13 cellular contexts compared by ENCODE assay signal in genomic region chr15:100112061-100112420, GRCh38.
DNase-seq lines count a peak whose midpoint lies in the region; ATAC-seq and TF ChIP-seq lines count a peak whose summit lies in the region.
"Had no signal": no experiment of that assay in that cellular context is flagged by ENCODE, and none has a peak within 500 bp of the region (broad histone marks: within the 10 kb centered on the region; RNA-seq: fewer than 3 reads in every experiment).

No MANE protein-coding gene starts in this region.

- no peaks in the 10 kb centered on the region for H3K79me2 ChIP-seq in Loucy (ENCODE audit: insufficient read depth, low read length)
- H3K79me2 ChIP-seq: parathyroid adenoma had no signal

- H3K36me3 ChIP-seq in Loucy (ENCODE audit: insufficient read depth, low read length) = no peaks in the 10 kb centered on the region
- H3K36me3 ChIP-seq in ascending aorta = no peaks in the 10 kb centered on the region
- no peaks in the 10 kb centered on the region for H3K36me3 ChIP-seq in neuronal stem cell (replicated peaks in 1 of 2; ENCODE audit: control insufficient read depth in 2 of 2, insufficient read depth in 2 of 2, low read length in 2 of 2)

- H2BK12ac ChIP-seq in neuronal stem cell (ENCODE audit: low read length) = no peak overlapping the region

- H2BK5ac ChIP-seq in neuronal stem cell (ENCODE audit: low read length) = no peak overlapping the region

- TF ChIP-seq CTCF in Loucy (conservative IDR thresholded peaks at IDR 0.05; ENCODE audit: low read length) = no peak
- no peak for TF ChIP-seq CTCF in ascending aorta (IDR thresholded peaks at IDR 0.05)

- H3K79me1 ChIP-seq in neuronal stem cell (ENCODE audit: low read depth, low read length) = no peaks in the 10 kb centered on the region

- H3K14ac ChIP-seq in neuronal stem cell (ENCODE audit: low read length) = peak overlapping the region; percentile 73

- intact Hi-C loops in ascending aorta (cut with DNase I) = loop anchor here (5.0 kb wide), 3 partner anchors 70 to 185 kb away; no protein-coding TSS in a partner anchor

- peak overlapping the region; percentile 22 for H4K91ac ChIP-seq in neuronal stem cell (ENCODE audit: low read depth, low read length, poor library complexity)

- peak overlapping the region; percentile 60 for H2AK5ac ChIP-seq in neuronal stem cell (ENCODE audit: low read depth, low read length)

- H2BK15ac ChIP-seq in neuronal stem cell (ENCODE audit: low read length) = no peak overlapping the region

- H3K9me2 ChIP-seq in Loucy (replicated peaks; ENCODE audit: low read depth, low read length) = no peaks in the 10 kb centered on the region

- no CpG with 5 or more reads among the region's 5 CpGs for WGBS in neuronal stem cell (ENCODE audit: extremely low coverage in 2 of 2, insufficient read length in 2 of 2, insufficient replicate concordance in 1 of 2), 2 donors

- H3K9ac ChIP-seq in Loucy (ENCODE audit: low read depth, low read length, poor library complexity, severe bottlenecking) (peak overlapping the region; percentile 18), neuronal stem cell (ENCODE audit: low read depth, low read length, poor library complexity) (no peak overlapping the region)
- H3K9ac ChIP-seq: parathyroid adenoma had no signal

- H3K4me3 ChIP-seq in Loucy (ENCODE audit: low read length, poor library complexity, severe bottlenecking) (no peak overlapping the region), ascending aorta (peak overlapping the region in 1 of 2 donors; percentile 6), neuronal stem cell (ENCODE audit: low read length in 2 of 2) (no peak overlapping the region)
- H3K4me3 ChIP-seq: GM12878 had no signal

- H3K4ac ChIP-seq in neuronal stem cell (ENCODE audit: low read length) = no peak overlapping the region

- no peak overlapping the region for H3K18ac ChIP-seq in neuronal stem cell (ENCODE audit: low read length)

- peak overlapping the region; percentile 2 for H3K4me2 ChIP-seq in Loucy (ENCODE audit: low read depth, low read length, poor library complexity, severe bottlenecking)
- H3K4me2 ChIP-seq in neuronal stem cell (ENCODE audit: insufficient read depth, low read length, poor library complexity, severe bottlenecking) = no peak overlapping the region

- H2AFZ ChIP-seq in Loucy (ENCODE audit: low read length) (peak overlapping the region; percentile 32), neuronal stem cell (ENCODE audit: low read length) (no peak overlapping the region)
- H2AFZ ChIP-seq: parathyroid adenoma had no signal

- H3K4me1 ChIP-seq in Loucy (ENCODE audit: insufficient read depth, low read length, poor library complexity, severe bottlenecking) (peaks cover 40% of the 10 kb centered on the region), ascending aorta (peaks cover 39 to 53% of the 10 kb centered on the region in 2 donors), neuronal stem cell (ENCODE audit: control insufficient read depth in 2 of 2, insufficient read depth in 1 of 2, low read depth in 1 of 2, low read length in 2 of 2) (peaks cover 2 to 19% of the 10 kb centered on the region in 2 donors)
- H3K4me1 ChIP-seq: parathyroid adenoma had no signal

- H3F3A ChIP-seq in Loucy (ENCODE audit: low read depth) = no peaks in the 10 kb centered on the region

- ATAC-seq in HG03342 (IDR thresholded peaks at IDR 0.05; ENCODE audit: unreplicated experiment) = no peak
- no peak for ATAC-seq in HG03469 (IDR thresholded peaks at IDR 0.05; ENCODE audit: unreplicated experiment)
- ATAC-seq: GM12878 had no signal

- H3K9me3 ChIP-seq in Loucy (ENCODE audit: insufficient read depth, low read depth, low read length) (no peaks in the 10 kb centered on the region), ascending aorta (no peaks in the 10 kb centered on the region), neuronal stem cell (replicated peaks in 1 of 2; ENCODE audit: control insufficient read depth in 2 of 2, insufficient read depth in 1 of 2, low read depth in 1 of 2, low read length in 2 of 2) (no peaks in the 10 kb centered on the region)

- DNase-seq in DMS153 (lab: John Stamatoyannopoulos, UW) = peak; percentile 0
- DNase-seq in DMS153 treated with DMSO at 0.1 percent for 48 hours (lab: John Stamatoyannopoulos, UW; ENCODE audit: unreplicated experiment) = no peak
- no peak for DNase-seq in ascending aorta (ENCODE audit: low spot score in 2 of 2)
- no peak for DNase-seq in neuronal stem cell (ENCODE audit: low spot score)
- no peak for DNase-seq in NK-92 treated with Interleukin-12 subunit alpha and Interleukin-12 subunit beta, amount 100 ng/mL, for 24 hours (lab: John Stamatoyannopoulos, UW)
- DNase-seq: foreskin melanocyte, NCI-H2227 treated with DMSO at 0.1 percent for 48 hours had no signal

- no peak overlapping the region for H2BK120ac ChIP-seq in neuronal stem cell (ENCODE audit: low read depth, low read length)

- H4K8ac ChIP-seq in neuronal stem cell (ENCODE audit: low read depth, low read length) = no peak overlapping the region

- H3K27ac ChIP-seq in ascending aorta (peak overlapping the region; percentile 90 to 96), neuronal stem cell (replicated peaks; ENCODE audit: low read length) (no peak overlapping the region)
- H3K27ac ChIP-seq: 22Rv1 had no signal

- H3K27me3 ChIP-seq in Loucy (ENCODE audit: insufficient read depth, low read length, poor library complexity, severe bottlenecking) (no peaks in the 10 kb centered on the region), ascending aorta (no peaks in the 10 kb centered on the region), neuronal stem cell (ENCODE audit: control insufficient read depth in 3 of 3, insufficient read depth in 3 of 3, low read depth in 1 of 3, low read length in 3 of 3) (no peaks in the 10 kb centered on the region)

- H4K20me1 ChIP-seq in Loucy (ENCODE audit: insufficient read depth, low read length, poor library complexity, severe bottlenecking) = no peaks in the 10 kb centered on the region

- no peak overlapping the region for H3K23ac ChIP-seq in neuronal stem cell (ENCODE audit: low read depth, low read length, poor library complexity)
